9 cellular contexts compared by ENCODE assay signal in genomic region chr2:121356058-121356640, GRCh38.
DNase-seq lines count a peak whose midpoint lies in the region; ATAC-seq, FAIRE-seq and TF ChIP-seq lines count a peak whose summit lies in the region.
"Had no signal": no experiment of that assay in that cellular context is flagged by ENCODE, and none has a peak within 500 bp of the region (broad histone marks: within the 10 kb centered on the region; RNA-seq: fewer than 3 reads in every experiment).

No MANE protein-coding gene starts in this region.

- H3K9me3 ChIP-seq in prostate gland = no peaks in the 10 kb centered on the region

- peak; percentile 52 to 80 (median 76) for TF ChIP-seq CTCF in prostate gland (IDR thresholded peaks at IDR 0.05)

- H3K27me3 ChIP-seq in prostate gland (replicated peaks; ENCODE audit: insufficient read depth) = no peaks in the 10 kb centered on the region

- intact Hi-C loops in prostate gland (cut with DNase I) = loop anchor here (2.0 kb wide), 1 partner anchor 261 kb away; no protein-coding TSS in a partner anchor

- DNase-seq in Caki2 (ENCODE audit: low read depth) (peak; percentile 44), NCI-H187 (lab: John Stamatoyannopoulos, UW) (peak; percentile 19 to 24), germinal center (ENCODE audit: low spot score) (peak; percentile 38), prostate gland (ENCODE audit: low spot score) (peak; percentile 74)
- DNase-seq: right cardiac atrium had no signal

- peak overlapping the region; percentile 67 to 76 for H3K27ac ChIP-seq in prostate gland

- no peak for TF ChIP-seq POLR2A in prostate gland (IDR thresholded peaks at IDR 0.05)

- WGBS in prostate gland = 43% methylated on average over 9 of the region's 9 CpGs

- H3K36me3 ChIP-seq in prostate gland = peaks cover 0 to 7% of the 10 kb centered on the region in 2 donors

- ATAC-seq in GM21367 (IDR thresholded peaks at IDR 0.05; ENCODE audit: unreplicated experiment) (peak; percentile 61), GM21381 (IDR thresholded peaks at IDR 0.05; ENCODE audit: unreplicated experiment) (no peak), GM21717 (IDR thresholded peaks at IDR 0.05; ENCODE audit: unreplicated experiment) (no peak)

- in situ Hi-C loops in Caki2 (cut with HindIII; ENCODE audit: low pct_unique_long_range_greater_than_20kb, low sequenced_read_pairs) = no loop called here

- peaks cover 1% of the 10 kb centered on the region for H3K4me1 ChIP-seq in prostate gland (replicated peaks)

- peak; percentile 74 for FAIRE-seq in TTC549 (lab: Jason Lieb, UNC)

- H3K4me3 ChIP-seq in prostate gland = no peak overlapping the region

Comparison
In these comparisons a context has a peak if more than half of its experiments do, and no peak if none do; other contexts are left out.
1. DNase-seq: peak in every context shown above with its lines; median percentile 74 in prostate gland; 44 in Caki2; 38 in germinal center; 22 in NCI-H187.